ENCODE assay signal across 1 cellular context in genomic region chr18:47915229-47915628, GRCh38.
TF ChIP-seq lines count a peak whose summit lies in the region.

No MANE protein-coding gene starts in this region.

TF ChIP-seq in HepG2, 621 proteins besides CTCF, POLR2A, EP300 and RAD21:
- TF ChIP-seq TBP (CRISPR knock-in tag; IDR thresholded peaks at IDR 0.05), result no peak
- TF ChIP-seq MLXIP (CRISPR knock-in tag; IDR thresholded peaks at IDR 0.05; ENCODE audit: borderline replicate concordance), result no peak
- TF ChIP-seq HOXA3 (CRISPR knock-in tag; IDR thresholded peaks at IDR 0.05), result no peak
- TF ChIP-seq ZNF468 (CRISPR knock-in tag; IDR thresholded peaks at IDR 0.05), result no peak
- no peak for TF ChIP-seq HMGXB3 (CRISPR knock-in tag; IDR thresholded peaks at IDR 0.05; ENCODE audit: borderline replicate concordance)
- TF ChIP-seq ZNF30 (CRISPR knock-in tag; IDR thresholded peaks at IDR 0.05), result no peak
- TF ChIP-seq ZNF414 (CRISPR knock-in tag; IDR thresholded peaks at IDR 0.05), result no peak
- TF ChIP-seq TEAD3 (CRISPR knock-in tag; optimal IDR thresholded peaks at IDR 0.05; ENCODE audit: borderline replicate concordance), result no peak
- no peak for TF ChIP-seq RNF2 (conservative IDR thresholded peaks at IDR 0.05; ENCODE audit: low read depth)
- no peak for TF ChIP-seq NCOA2 (CRISPR knock-in tag; IDR thresholded peaks at IDR 0.05)
- TF ChIP-seq ZNF850 (CRISPR knock-in tag; conservative IDR thresholded peaks at IDR 0.05), result no peak
- TF ChIP-seq PTBP1 (IDR thresholded peaks at IDR 0.05; ENCODE audit: low read depth, low read length, poor library complexity, severe bottlenecking), result no peak
- no peak for TF ChIP-seq RFX3 (CRISPR knock-in tag; IDR thresholded peaks at IDR 0.05)
- TF ChIP-seq SNAI1 (CRISPR knock-in tag; IDR thresholded peaks at IDR 0.05; ENCODE audit: borderline replicate concordance), result no peak
